8 cellular contexts compared by ENCODE assay signal in genomic region chr12:123089631-123090353, GRCh38.
A peak's percentile ranks its signal among the peaks of the same experiment; 100 is the strongest.
DNase-seq lines count a peak whose midpoint lies in the region; ATAC-seq and TF ChIP-seq lines count a peak whose summit lies in the region.

No MANE protein-coding gene starts in this region.

- H3K36me3 ChIP-seq in mesenchymal stem cell (ENCODE audit: control insufficient read depth in 1 of 2, insufficient read depth in 2 of 2, low read depth in 1 of 2, low read length in 2 of 2) = no peaks in the 10 kb centered on the region

- no peak overlapping the region for H3K4me3 ChIP-seq in mesenchymal stem cell (ENCODE audit: insufficient read depth in 1 of 2, low read depth in 1 of 2, low read length in 2 of 2)

- no peak overlapping the region for H3K4ac ChIP-seq in mesenchymal stem cell (ENCODE audit: low read depth in 1 of 2, low read length in 2 of 2)

- H4K91ac ChIP-seq in mesenchymal stem cell (ENCODE audit: low read length) = no peak overlapping the region

- H3K23ac ChIP-seq in mesenchymal stem cell (ENCODE audit: low read length in 2 of 2) = no peak overlapping the region

- H2BK5ac ChIP-seq in mesenchymal stem cell (ENCODE audit: low read depth, low read length, poor library complexity, severe bottlenecking) = no peak overlapping the region

- peak overlapping the region; percentile 59 for H3K27ac ChIP-seq in mesenchymal stem cell (ENCODE audit: low read length, poor library complexity, severe bottlenecking)

- H3K79me1 ChIP-seq in mesenchymal stem cell (replicated peaks; ENCODE audit: low read length, poor library complexity, severe bottlenecking) = peaks cover 10% of the 10 kb centered on the region

- DNase-seq in CD14-positive monocyte (ENCODE audit: low spot score) = peak; percentile 76
- peak; percentile 97 for DNase-seq in LHCN-M2 (ENCODE audit: low read depth)
- DNase-seq in amniotic epithelial cell (ENCODE audit: low read depth) = peak; percentile 97
- DNase-seq in mesenchymal stem cell = peak; percentile 94
- DNase-seq in GM19240 (ENCODE audit: insufficient read length, low spot score) = no peak
- DNase-seq in stimulated activated CD8-positive, alpha-beta memory T cell treated with anti-CD3 and anti-CD28 coated beads, Interleukin-4, amount 100 ng/mL, for 48 hours = no peak
- DNase-seq in UCSD-AML1 (lab: John Stamatoyannopoulos, UW; ENCODE audit: unreplicated experiment) = no peak

- TF ChIP-seq CTCF in CD14-positive monocyte (IDR thresholded peaks at IDR 0.05) = no peak

- H3K36me3 Mint-ChIP-seq in CD14-positive monocyte = no peaks in the 10 kb centered on the region

- no peak overlapping the region for H2BK12ac ChIP-seq in mesenchymal stem cell (ENCODE audit: low read length in 2 of 2)

- no peak overlapping the region for H2BK120ac ChIP-seq in mesenchymal stem cell (ENCODE audit: low read depth, low read length)

- no peak overlapping the region for H3K9ac ChIP-seq in mesenchymal stem cell (ENCODE audit: low read length)

- H3K9me3 ChIP-seq in mesenchymal stem cell (ENCODE audit: control insufficient read depth, low read length) = peaks cover 15% of the 10 kb centered on the region

- no peak for ATAC-seq in GM19397 (IDR thresholded peaks at IDR 0.05; ENCODE audit: unreplicated experiment)

- H2AK5ac ChIP-seq in mesenchymal stem cell (ENCODE audit: low read length, severe bottlenecking) = no peak overlapping the region

- WGBS in mesenchymal stem cell = no CpG with 5 or more reads among the region's 2 CpGs

- H4K8ac ChIP-seq in mesenchymal stem cell (ENCODE audit: low read length) = no peak overlapping the region

- H3K4me2 ChIP-seq in mesenchymal stem cell (ENCODE audit: low read length, poor library complexity, severe bottlenecking) = no peak overlapping the region

- intact Hi-C loops in CD14-positive monocyte (cut with micrococcal nuclease) = loop anchor here in 1 of 2 donors (5.0 kb wide), 1 partner anchor 63 kb away; the partner anchor contains the start of gene PITPNM2

- peaks cover 19% of the 10 kb centered on the region for H3K4me1 ChIP-seq in mesenchymal stem cell (ENCODE audit: control insufficient read depth, insufficient read depth, low read depth, low read length)

- peaks cover 51% of the 10 kb centered on the region for H3K4me1 Mint-ChIP-seq in CD14-positive monocyte

- H3K27me3 Mint-ChIP-seq in CD14-positive monocyte (ENCODE audit: low read depth in 3 of 3) = peaks cover 0 to 4% (median 3%) of the 10 kb centered on the region in 3 donors

- H3K9me3 Mint-ChIP-seq in CD14-positive monocyte = peaks cover 0 to 5% (median 0%) of the 10 kb centered on the region in 7 donors

- no peak overlapping the region for H3K18ac ChIP-seq in mesenchymal stem cell (ENCODE audit: low read depth in 1 of 2, low read length in 2 of 2)

- H3K14ac ChIP-seq in mesenchymal stem cell (ENCODE audit: low read length in 2 of 2) = no peak overlapping the region

- no peak overlapping the region for H2BK15ac ChIP-seq in mesenchymal stem cell (ENCODE audit: low read depth, poor library complexity, severe bottlenecking)

- H3K27ac Mint-ChIP-seq in CD14-positive monocyte = peak overlapping the region; percentile 82 to 97 (median 89)

- no peaks in the 10 kb centered on the region for H3K27me3 ChIP-seq in mesenchymal stem cell (ENCODE audit: control insufficient read depth in 1 of 2, insufficient read depth in 1 of 2, low read length in 2 of 2)

- no peak overlapping the region for H2AFZ ChIP-seq in mesenchymal stem cell (ENCODE audit: low read depth, low read length)

- H3K4me3 Mint-ChIP-seq in CD14-positive monocyte = no peak overlapping the region

Comparison
In these comparisons a context has a peak if more than half of its experiments do, and no peak if none do; other contexts are left out.
1. DNase-seq: peak in CD14-positive monocyte (single experiment), LHCN-M2 (single experiment), amniotic epithelial cell (single experiment) and mesenchymal stem cell (single experiment); none in GM19240 (single experiment), stimulated activated CD8-positive, alpha-beta memory T cell treated with anti-CD3 and anti-CD28 coated beads, Interleukin-4, amount 100 ng/mL, for 48 hours (single experiment) and UCSD-AML1 (single experiment).